Comparison of ENCODE assay signal across 1 cellular context in genomic region chr19:11098861-11099260, GRCh38.
TF ChIP-seq lines count a peak whose summit lies in the region.

No MANE protein-coding gene starts in this region.

TF ChIP-seq in HEK293, 187 proteins besides CTCF, POLR2A, EP300 and RAD21:
- no peak for TF ChIP-seq ZNF585B (tag by site-specific recombination; IDR thresholded peaks at IDR 0.05)
- no peak for TF ChIP-seq ZNF214 (tag by site-specific recombination; IDR thresholded peaks at IDR 0.05; ENCODE audit: borderline replicate concordance)
- peak; percentile 79 for TF ChIP-seq SETDB1 (IDR thresholded peaks at IDR 0.05; ENCODE audit: insufficient read length, low read length)
